ENCODE assay signal across 13 cellular contexts in the genomic region with DNA sequence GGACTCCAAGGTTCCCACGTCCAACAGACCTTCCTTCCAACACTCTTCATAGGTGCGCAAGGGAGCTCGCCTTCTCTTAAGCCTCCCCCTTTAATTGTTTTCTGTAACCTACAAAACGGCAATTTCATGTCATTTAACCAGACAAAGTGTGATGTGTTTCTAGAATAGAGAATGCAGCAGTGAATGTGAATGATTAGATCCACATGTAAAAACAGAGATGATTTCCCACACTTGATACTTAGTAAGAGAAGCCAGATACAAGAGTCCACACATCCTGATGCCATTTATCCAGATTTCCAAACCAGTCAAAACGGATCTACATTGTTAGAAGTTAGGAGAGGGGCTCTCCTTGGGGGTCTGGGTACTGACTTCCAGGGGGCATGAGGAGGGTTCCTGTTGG.
A peak's percentile ranks its signal among the peaks of the same experiment; 100 is the strongest.
DNase-seq lines count a peak whose midpoint lies in the region; ATAC-seq and TF ChIP-seq lines count a peak whose summit lies in the region.
"Had no signal": no experiment of that assay in that cellular context is flagged by ENCODE, and none has a peak within 500 bp of the region (broad histone marks: within the 10 kb centered on the region; RNA-seq: fewer than 3 reads in every experiment).

No MANE protein-coding gene starts in this region.

- intact Hi-C loops in dorsolateral prefrontal cortex (cut with DNase I), result loop anchor here (10.0 kb wide), 1 partner anchor 164 kb away; no protein-coding TSS in a partner anchor

- no peaks in the 10 kb centered on the region for H3K27me3 Mint-ChIP-seq in activated naive CD4-positive, alpha-beta T cell treated with anti-CD3 and anti-CD28 coated beads, Interleukin-2, amount 50 U/mL, for 24 hours
- H3K27me3 Mint-ChIP-seq in activated naive CD8-positive, alpha-beta T cell, result no peaks in the 10 kb centered on the region
- H3K27me3 Mint-ChIP-seq in stimulated activated naive CD8-positive, alpha-beta T cell treated with anti-CD3 and anti-CD28 coated beads, Interleukin-15, amount 100 ng/mL, for 72 hours, result peaks cover 10% of the 10 kb centered on the region

- peaks cover 4% of the 10 kb centered on the region for H3K9me3 Mint-ChIP-seq in activated naive CD4-positive, alpha-beta T cell treated with anti-CD3 and anti-CD28 coated beads, Interleukin-2, amount 50 U/mL, for 24 hours
- no peaks in the 10 kb centered on the region for H3K9me3 Mint-ChIP-seq in activated naive CD8-positive, alpha-beta T cell (ENCODE audit: low read depth)
- H3K9me3 Mint-ChIP-seq in stimulated activated naive CD8-positive, alpha-beta T cell treated with anti-CD3 and anti-CD28 coated beads, Interleukin-15, amount 100 ng/mL, for 72 hours, result peaks cover 0 to 5% of the 10 kb centered on the region in 2 donors

- peak overlapping the region; percentile 99 for H3K27ac Mint-ChIP-seq in activated naive CD4-positive, alpha-beta T cell treated with anti-CD3 and anti-CD28 coated beads, Interleukin-2, amount 50 U/mL, for 24 hours
- H3K27ac Mint-ChIP-seq in activated naive CD8-positive, alpha-beta T cell, result peak overlapping the region; percentile 96
- peak overlapping the region; percentile 72 to 75 for H3K27ac Mint-ChIP-seq in stimulated activated naive CD8-positive, alpha-beta T cell treated with anti-CD3 and anti-CD28 coated beads, Interleukin-15, amount 100 ng/mL, for 72 hours

- ATAC-seq in HG03280 (IDR thresholded peaks at IDR 0.05; ENCODE audit: unreplicated experiment) (peak; percentile 10), HG03520 (IDR thresholded peaks at IDR 0.05; ENCODE audit: unreplicated experiment) (no peak)
- peak; percentile 48 for ATAC-seq in stimulated activated naive CD8-positive, alpha-beta T cell treated with anti-CD3 and anti-CD28 coated beads, Interleukin-15, amount 100 ng/mL, for 72 hours

- H3K27ac ChIP-seq in dorsolateral prefrontal cortex, result no peak overlapping the region

- no peak for TF ChIP-seq CTCF in dorsolateral prefrontal cortex (IDR thresholded peaks at IDR 0.05 in 54 of 56, conservative IDR thresholded peaks at IDR 0.05 in 2 of 56; ENCODE audit: low read depth in 1 of 56, partially characterized antibody in 56 of 56)

- H3K4me3 Mint-ChIP-seq in activated naive CD4-positive, alpha-beta T cell treated with anti-CD3 and anti-CD28 coated beads, Interleukin-2, amount 50 U/mL, for 24 hours, result peak overlapping the region; percentile 78
- peak overlapping the region; percentile 74 for H3K4me3 Mint-ChIP-seq in activated naive CD8-positive, alpha-beta T cell
- H3K4me3 Mint-ChIP-seq in stimulated activated naive CD8-positive, alpha-beta T cell treated with anti-CD3 and anti-CD28 coated beads, Interleukin-15, amount 100 ng/mL, for 72 hours, result peak overlapping the region; percentile 83 to 87

- no peak for DNase-seq in activated naive CD4-positive, alpha-beta T cell treated with Interleukin-2 at 50 U/mL for 16 hours
- no peak for DNase-seq in stimulated activated naive CD8-positive, alpha-beta T cell treated with anti-CD3 and anti-CD28 coated beads, Interleukin-15, amount 100 ng/mL, for 72 hours
- DNase-seq in dorsolateral prefrontal cortex (no peak), NCI-H1694 treated with DMSO at 0.1 percent for 48 hours (lab: John Stamatoyannopoulos, UW) (no peak)
- DNase-seq: GOT3, left cardiac atrium, NCI-H2029, NCI-H510A, SHP77 treated with DMSO at 0.1 percent for 48 hours had no signal

- H3K36me3 Mint-ChIP-seq in activated naive CD4-positive, alpha-beta T cell treated with anti-CD3 and anti-CD28 coated beads, Interleukin-2, amount 50 U/mL, for 24 hours, result no peaks in the 10 kb centered on the region
- H3K36me3 Mint-ChIP-seq in activated naive CD8-positive, alpha-beta T cell, result no peaks in the 10 kb centered on the region

- peaks cover 0 to 43% (median 8%) of the 10 kb centered on the region in 45 donors for H3K27me3 ChIP-seq in dorsolateral prefrontal cortex

- peaks cover 77% of the 10 kb centered on the region for H3K4me1 Mint-ChIP-seq in activated naive CD4-positive, alpha-beta T cell treated with anti-CD3 and anti-CD28 coated beads, Interleukin-2, amount 50 U/mL, for 24 hours
- peaks cover 76% of the 10 kb centered on the region for H3K4me1 Mint-ChIP-seq in activated naive CD8-positive, alpha-beta T cell (ENCODE audit: low read depth)
- H3K4me1 Mint-ChIP-seq in stimulated activated naive CD8-positive, alpha-beta T cell treated with anti-CD3 and anti-CD28 coated beads, Interleukin-15, amount 100 ng/mL, for 72 hours, result peaks cover 87% of the 10 kb centered on the region

- no peak overlapping the region for H3K4me3 ChIP-seq in dorsolateral prefrontal cortex
